Comparison of ENCODE assay signal across 31 cellular contexts in genomic region chr4:7372673-7373072, GRCh38.
"Had no signal": no experiment of that assay in that cellular context is flagged by ENCODE, and none has a peak within 500 bp of the region (broad histone marks: within the 10 kb centered on the region; RNA-seq: fewer than 3 reads in every experiment).

No MANE protein-coding gene starts in this region.

- H3K9me3 ChIP-seq: MG63, SJCRH30 had no signal

- H3K36me3 ChIP-seq: cardiac muscle cell, MG63, SJCRH30, WERI-Rb-1 had no signal

- H3K27me3 ChIP-seq: cardiac muscle cell, MG63, SJCRH30 had no signal

- ATAC-seq: activated CD8-positive, alpha-beta memory T cell treated with anti-CD3 and anti-CD28 coated beads, Interleukin-2, amount 10 ng/mL, durations not matched to agents 7 days and 5 days; PC-3 had no signal

- H3K4me3 ChIP-seq: cardiac muscle cell, MG63, SJCRH30, SK-N-MC had no signal

- H3K27ac ChIP-seq: cardiac muscle cell, RWPE1, SJCRH30, SK-N-MC, WERI-Rb-1 had no signal

- H3K4me1 ChIP-seq: SJCRH30 had no signal

- DNase-seq: activated CD4-positive, alpha-beta memory T cell treated with anti-CD3 and anti-CD28 coated beads, Interleukin-2, amount 10 ng/mL, durations not matched to agents 7 days and 5 days; activated CD4-positive, alpha-beta T cell treated with anti-CD3 and anti-CD28 coated beads for 1 hour; activated CD4-positive, alpha-beta T cell treated with anti-CD3 and anti-CD28 coated beads for 48 hours; activated CD4-positive, CD25-positive, alpha-beta regulatory T cell; activated CD8-positive, alpha-beta memory T cell treated with anti-CD3 and anti-CD28 coated beads for 24 hours; activated CD8-positive, alpha-beta memory T cell treated with anti-CD3 and anti-CD28 coated beads, Interleukin-2, amount 10 ng/mL, durations not matched to agents 7 days and 5 days; activated CD8-positive, alpha-beta memory T cell treated with anti-CD3 and anti-CD28 coated beads, Interleukin-2, amount 50 U/mL, for 48 hours; activated effector memory CD4-positive, alpha-beta T cell treated with Interleukin-2 at 50 U/mL for 16 hours; activated naive CD4-positive, alpha-beta T cell treated with anti-CD3 and anti-CD28 coated beads, Interleukin-2, amount 50 U/mL, for 16 hours; activated naive CD8-positive, alpha-beta T cell treated with anti-CD3 and anti-CD28 coated beads for 36 hours; activated T-cell treated with anti-CD3 and anti-CD28 coated beads, Interleukin-2, amount 50 U/mL, for 48 hours; amniotic stem cell; Kasumi-1; KG1; MG63; NCI-H1048; NCI-H1105 treated with DMSO at 0.1 percent for 48 hours; NCI-H1436; NCI-H1694 treated with DMSO at 0.1 percent for 48 hours; NCI-H2029; NCI-H345; NCI-H524 treated with DMSO at 0.1 percent for 48 hours; NK-92 treated with Interleukin-12 subunit alpha and Interleukin-12 subunit beta, amount 100 ng/mL, for 24 hours; PC-3; SHP77; SJCRH30; T1000; WERI-Rb-1 had no signal
